ENCODE assay signal across 12 cellular contexts in the genomic region with DNA sequence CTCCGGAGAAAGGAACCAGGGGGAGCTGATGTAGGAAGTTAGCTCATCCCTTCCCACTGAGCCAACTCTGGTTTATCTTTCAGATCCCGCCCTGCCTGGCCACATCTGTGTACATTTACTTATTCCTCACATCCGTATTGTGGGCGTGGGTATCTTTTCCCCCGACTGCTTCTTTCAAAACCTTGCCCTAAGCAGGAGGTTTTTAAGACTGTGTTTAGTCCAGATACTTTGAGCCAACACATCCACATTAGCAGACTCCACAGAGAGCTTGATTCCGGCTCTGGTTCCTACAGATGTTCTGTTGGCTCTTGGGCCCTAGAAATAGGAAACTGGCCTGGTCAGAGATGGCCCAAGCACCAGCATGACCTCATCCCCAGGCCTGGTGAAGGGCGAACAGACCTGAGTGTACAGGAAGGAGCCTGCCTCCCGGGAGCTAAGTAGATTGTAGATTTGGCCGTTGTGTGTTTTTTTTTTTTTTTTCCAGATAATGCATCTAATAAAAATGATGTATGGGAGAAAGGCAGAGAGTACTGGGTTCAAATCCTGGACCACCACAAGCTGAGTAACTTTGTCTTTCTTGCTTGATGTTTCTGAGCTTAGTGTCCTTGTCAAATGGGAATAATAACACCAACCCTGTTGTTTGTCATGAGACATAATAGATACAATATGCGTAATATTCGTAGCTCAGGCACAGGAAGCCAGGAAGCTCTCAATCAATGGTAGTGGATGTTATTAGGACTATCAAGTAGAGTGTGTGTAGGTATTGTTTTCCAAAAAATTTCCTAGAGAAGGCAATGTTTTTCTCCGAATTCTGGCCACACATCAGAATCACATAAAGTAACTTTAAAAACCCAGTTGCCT.
DNase-seq lines count a peak whose midpoint lies in the region; ATAC-seq and TF ChIP-seq lines count a peak whose summit lies in the region.
"Had no signal": no experiment of that assay in that cellular context is flagged by ENCODE, and none has a peak within 500 bp of the region (broad histone marks: within the 10 kb centered on the region; RNA-seq: fewer than 3 reads in every experiment).

No MANE protein-coding gene starts in this region.

- TF ChIP-seq CTCF in colonic mucosa (IDR thresholded peaks at IDR 0.05): no peak
- TF ChIP-seq CTCF in left lung (IDR thresholded peaks at IDR 0.05): no peak

- H3K27me3 ChIP-seq in GM23248 (replicated peaks; ENCODE audit: insufficient read depth): no peaks in the 10 kb centered on the region
- no peaks in the 10 kb centered on the region for H3K27me3 ChIP-seq in colonic mucosa
- no peaks in the 10 kb centered on the region for H3K27me3 ChIP-seq in left lung
- no peaks in the 10 kb centered on the region for H3K27me3 ChIP-seq in subcutaneous abdominal adipose tissue (ENCODE audit: control insufficient read depth in 5 of 5, insufficient read depth in 4 of 5, low read length in 5 of 5)

- H3K79me2 ChIP-seq in GM23248 (ENCODE audit: insufficient read depth): peaks cover 74% of the 10 kb centered on the region

- H3F3A ChIP-seq in GM23248 (ENCODE audit: insufficient read depth): peaks cover 49% of the 10 kb centered on the region

- no peaks in the 10 kb centered on the region for H3K9me3 ChIP-seq in GM23248 (ENCODE audit: low read depth)
- H3K9me3 ChIP-seq in colonic mucosa: no peaks in the 10 kb centered on the region
- H3K9me3 ChIP-seq in left lung: peaks cover 0 to 5% of the 10 kb centered on the region in 2 donors
- peaks cover 0 to 6% (median 4%) of the 10 kb centered on the region in 5 donors for H3K9me3 ChIP-seq in subcutaneous abdominal adipose tissue (ENCODE audit: control insufficient read depth in 5 of 5, low read length in 5 of 5)

- H3K4me1 ChIP-seq in GM23248 (ENCODE audit: insufficient read depth) (peaks cover 57% of the 10 kb centered on the region), colonic mucosa (no peaks in the 10 kb centered on the region), left lung (peaks cover 0 to 12% of the 10 kb centered on the region in 2 donors), subcutaneous abdominal adipose tissue (ENCODE audit: control insufficient read depth in 5 of 5, insufficient read depth in 5 of 5, low read length in 5 of 5) (peaks cover 0 to 15% (median 5%) of the 10 kb centered on the region in 5 donors)

- no peaks in the 10 kb centered on the region for H3K9me2 ChIP-seq in GM23248 (ENCODE audit: insufficient read depth)

- H3K9ac ChIP-seq in GM23248: peak overlapping the region; percentile 61
- H3K9ac ChIP-seq in colonic mucosa (ENCODE audit: low read depth in 2 of 2, low read length in 2 of 2): no peak overlapping the region
- H3K9ac ChIP-seq in subcutaneous abdominal adipose tissue (ENCODE audit: low read length in 5 of 5): no peak overlapping the region

- in situ Hi-C loops in GM23248 (cut with MboI): no loop called here

- intact Hi-C loops in colonic mucosa (cut with DNase I) (no loop called here), left lung (cut with DNase I) (no loop called here)

- peak overlapping the region; percentile 50 for H3K4me2 ChIP-seq in GM23248 (ENCODE audit: unreplicated experiment)

- 3 to 5% methylated on average over 12 of the region's 12 CpGs for WGBS in GM23248 (ENCODE audit: low coverage in 1 of 2, low lambda C conversion rate in 2 of 2, missing lambda C conversion rate in 2 of 2), 2 experiments

- ATAC-seq in left lung (peak; percentile 47), GM18870 (IDR thresholded peaks at IDR 0.05; ENCODE audit: unreplicated experiment) (no peak)

- peak overlapping the region; percentile 16 for H3K4me3 ChIP-seq in GM23248
- no peak overlapping the region for H3K4me3 ChIP-seq in colonic mucosa
- H3K4me3 ChIP-seq in left lung: no peak overlapping the region
- peak overlapping the region in 1 of 5 donors; percentile 11 for H3K4me3 ChIP-seq in subcutaneous abdominal adipose tissue (ENCODE audit: low read depth in 1 of 5, low read length in 5 of 5)

- H3K36me3 ChIP-seq in GM23248 (ENCODE audit: low read depth): no peaks in the 10 kb centered on the region
- no peaks in the 10 kb centered on the region for H3K36me3 ChIP-seq in colonic mucosa
- H3K36me3 ChIP-seq in left lung: no peaks in the 10 kb centered on the region
- H3K36me3 ChIP-seq in subcutaneous abdominal adipose tissue (ENCODE audit: control insufficient read depth in 5 of 5, insufficient read depth in 5 of 5, low read length in 5 of 5): no peaks in the 10 kb centered on the region

- H4K20me1 ChIP-seq in GM23248 (ENCODE audit: insufficient read depth): no peaks in the 10 kb centered on the region

- H3K27ac ChIP-seq in GM23248: peak overlapping the region; percentile 99
- peak overlapping the region; percentile 3 for H3K27ac ChIP-seq in colonic mucosa
- peak overlapping the region in 1 of 2 donors; percentile 33 for H3K27ac ChIP-seq in left lung
- H3K27ac ChIP-seq in subcutaneous abdominal adipose tissue (ENCODE audit: low read depth, low read length): peak overlapping the region; percentile 49

- peak overlapping the region; percentile 40 for H2AFZ ChIP-seq in GM23248

- DNase-seq in GM23248: peak; percentile 88
- DNase-seq in colonic mucosa: peak; percentile 44
- no peak for DNase-seq in left lung
- DNase-seq in Kasumi-1 (lab: John Stamatoyannopoulos, UW): no peak
- no peak for DNase-seq in NCI-H1092 (lab: John Stamatoyannopoulos, UW)
- DNase-seq in foreskin melanocyte: no peak
- DNase-seq: activated CD8-positive, alpha-beta memory T cell treated with anti-CD3 and anti-CD28 coated beads, Interleukin-2, amount 50 U/mL, for 4 hours; nephron progenitor cell; stimulated activated CD4-positive, alpha-beta T cell treated with anti-CD3 and anti-CD28 coated beads, Interleukin-2, amount 100 ng/mL, for 48 hours; T1000 had no signal

Comparison
In these comparisons a context has a peak if more than half of its experiments do, and no peak if none do; other contexts are left out.
1. DNase-seq: peak in GM23248 (single experiment) and colonic mucosa (single experiment); none in left lung (0 of 2), Kasumi-1 (0 of 2), NCI-H1092 (single experiment) and foreskin melanocyte (single experiment).